ENCODE assay signal across 20 cellular contexts in genomic region chr1:213273546-213273945, GRCh38.
"Had no signal": no experiment of that assay in that cellular context is flagged by ENCODE, and none has a peak within 500 bp of the region (broad histone marks: within the 10 kb centered on the region; RNA-seq: fewer than 3 reads in every experiment).

No MANE protein-coding gene starts in this region.

- FAIRE-seq: keratinocyte, pancreas had no signal

- DNase-seq: activated CD4-positive, alpha-beta memory T cell treated with anti-CD3 and anti-CD28 coated beads for 36 hours; activated CD4-positive, alpha-beta T cell treated with anti-CD3 and anti-CD28 coated beads for 48 hours; activated CD4-positive, CD25-positive, alpha-beta regulatory T cell; activated effector memory CD4-positive, alpha-beta T cell treated with anti-CD3 and anti-CD28 coated beads, Interleukin-2, amount 50 U/mL, for 16 hours; activated naive CD4-positive, alpha-beta T cell treated with anti-CD3 and anti-CD28 coated beads, Interleukin-2, amount 10 ng/mL, durations not matched to agents 7 days and 5 days; amygdala; cerebellar nuclear complex; endodermal cell; heart right ventricle; left colon; pancreas; psoas muscle; stimulated activated CD4-positive, alpha-beta T cell treated with anti-CD3 and anti-CD28 coated beads, Interleukin-1b, Interleukin-23, amount 100 ng/mL, for 48 hours; substantia nigra; T-helper 17 cell; thyroid gland had no signal

- ATAC-seq: heart right ventricle, left colon, pancreas, psoas muscle, T-helper 17 cell had no signal

- H3K4me1 ChIP-seq: heart right ventricle, pancreas, right atrium auricular region, thyroid gland had no signal

- H3K27me3 ChIP-seq: heart right ventricle, neutrophil, pancreas, right atrium auricular region, thyroid gland had no signal

- H3K27ac ChIP-seq: coronary artery, heart right ventricle, neutrophil, pancreas, psoas muscle, right atrium auricular region, thyroid gland had no signal

- H3K9me3 ChIP-seq: heart right ventricle, neutrophil, pancreas, psoas muscle, right atrium auricular region, thyroid gland had no signal

- H3K4me3 ChIP-seq: coronary artery, heart right ventricle, pancreas, psoas muscle, right atrium auricular region, thyroid gland had no signal
